ENCODE assay signal across 1 cellular context in genomic region chr7:65872776-65873581, GRCh38.
TF ChIP-seq lines count a peak whose summit lies in the region.

Gene VKORC1L1, plus strand, starts transcription at chr7:65873074. Its CDS starts 298 bp downstream, at chr7:65873372.

TF ChIP-seq in GM12878, 131 proteins besides CTCF, POLR2A, EP300 and RAD21 (continued from another document):
- TF ChIP-seq ESRRA (IDR thresholded peaks at IDR 0.05; ENCODE audit: low read length) (no peak), MEF2A (IDR thresholded peaks at IDR 0.05; ENCODE audit: insufficient read depth, low read depth, low read length) (no peak), LARP7 (IDR thresholded peaks at IDR 0.05) (peak; percentile 41; the same call in 1 of the 2 replicates), PML (IDR thresholded peaks at IDR 0.05; ENCODE audit: low read length) (no peak), USF2 (IDR thresholded peaks at IDR 0.05; ENCODE audit: borderline replicate concordance, low read depth, low read length) (no peak), RELB (IDR thresholded peaks at IDR 0.05; ENCODE audit: low read depth) (no peak), ZZZ3 (IDR thresholded peaks at IDR 0.05; ENCODE audit: control insufficient read depth, insufficient read length, low read depth) (no peak), BRCA1 (IDR thresholded peaks at IDR 0.05; ENCODE audit: low read depth, low read length) (no peak), DPF2 (IDR thresholded peaks at IDR 0.05) (peak; percentile 53; the same call in 1 of the 2 replicates), TAF1 (IDR thresholded peaks at IDR 0.05; ENCODE audit: borderline replicate concordance, low read depth, low read length) (no peak; the same call in 1 of the 2 replicates), KLF5 (IDR thresholded peaks at IDR 0.05; ENCODE audit: partially characterized antibody) (no peak), CHD4 (IDR thresholded peaks at IDR 0.05) (no peak), EZH2 (IDR thresholded peaks at IDR 0.05; ENCODE audit: borderline replicate concordance, control insufficient read depth, low read depth, low read length) (no peak), IKZF2 (IDR thresholded peaks at IDR 0.05) (no peak), MYC (IDR thresholded peaks at IDR 0.05; ENCODE audit: insufficient read depth, insufficient read length, insufficient replicate concordance, low read length, severe bottlenecking) (no peak), POU2F2 (IDR thresholded peaks at IDR 0.05; ENCODE audit: borderline replicate concordance, low read depth, low read length) (no peak), SP1 (IDR thresholded peaks at IDR 0.05; ENCODE audit: low read depth, low read length) (no peak), CREM (IDR thresholded peaks at IDR 0.05; ENCODE audit: low read depth) (no peak), SMARCA5 (IDR thresholded peaks at IDR 0.05) (peak; percentile 55; the same call in 1 of the 2 replicates), E2F8 (IDR thresholded peaks at IDR 0.05; ENCODE audit: low read depth, partially characterized antibody) (no peak), HSF1 (IDR thresholded peaks at IDR 0.05; ENCODE audit: low read depth, low read length) (no peak), JUND (IDR thresholded peaks at IDR 0.05; ENCODE audit: low read depth, low read length) (no peak), NR2F1 (conservative IDR thresholded peaks at IDR 0.05) (no peak), RCOR1 (conservative IDR thresholded peaks at IDR 0.05; ENCODE audit: low read depth, low read length) (no peak), SRF (IDR thresholded peaks at IDR 0.05; ENCODE audit: low read depth in 2 of 2, low read length in 2 of 2) (peak; percentile 64 to 88)
- TF ChIP-seq, protein P1, sequence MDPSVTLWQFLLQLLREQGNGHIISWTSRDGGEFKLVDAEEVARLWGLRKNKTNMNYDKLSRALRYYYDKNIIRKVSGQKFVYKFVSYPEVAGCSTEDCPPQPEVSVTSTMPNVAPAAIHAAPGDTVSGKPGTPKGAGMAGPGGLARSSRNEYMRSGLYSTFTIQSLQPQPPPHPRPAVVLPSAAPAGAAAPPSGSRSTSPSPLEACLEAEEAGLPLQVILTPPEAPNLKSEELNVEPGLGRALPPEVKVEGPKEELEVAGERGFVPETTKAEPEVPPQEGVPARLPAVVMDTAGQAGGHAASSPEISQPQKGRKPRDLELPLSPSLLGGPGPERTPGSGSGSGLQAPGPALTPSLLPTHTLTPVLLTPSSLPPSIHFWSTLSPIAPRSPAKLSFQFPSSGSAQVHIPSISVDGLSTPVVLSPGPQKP (IDR thresholded peaks at IDR 0.05; ENCODE audit: low read depth, low read length) = no peak
- TF ChIP-seq, protein P2, sequence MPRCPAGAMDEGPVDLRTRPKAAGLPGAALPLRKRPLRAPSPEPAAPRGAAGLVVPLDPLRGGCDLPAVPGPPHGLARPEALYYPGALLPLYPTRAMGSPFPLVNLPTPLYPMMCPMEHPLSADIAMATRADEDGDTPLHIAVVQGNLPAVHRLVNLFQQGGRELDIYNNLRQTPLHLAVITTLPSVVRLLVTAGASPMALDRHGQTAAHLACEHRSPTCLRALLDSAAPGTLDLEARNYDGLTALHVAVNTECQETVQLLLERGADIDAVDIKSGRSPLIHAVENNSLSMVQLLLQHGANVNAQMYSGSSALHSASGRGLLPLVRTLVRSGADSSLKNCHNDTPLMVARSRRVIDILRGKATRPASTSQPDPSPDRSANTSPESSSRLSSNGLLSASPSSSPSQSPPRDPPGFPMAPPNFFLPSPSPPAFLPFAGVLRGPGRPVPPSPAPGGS (IDR thresholded peaks at IDR 0.05; ENCODE audit: borderline replicate concordance, insufficient read depth, low read depth, low read length, poor library complexity, severe bottlenecking) = no peak
- TF ChIP-seq, protein P3, sequence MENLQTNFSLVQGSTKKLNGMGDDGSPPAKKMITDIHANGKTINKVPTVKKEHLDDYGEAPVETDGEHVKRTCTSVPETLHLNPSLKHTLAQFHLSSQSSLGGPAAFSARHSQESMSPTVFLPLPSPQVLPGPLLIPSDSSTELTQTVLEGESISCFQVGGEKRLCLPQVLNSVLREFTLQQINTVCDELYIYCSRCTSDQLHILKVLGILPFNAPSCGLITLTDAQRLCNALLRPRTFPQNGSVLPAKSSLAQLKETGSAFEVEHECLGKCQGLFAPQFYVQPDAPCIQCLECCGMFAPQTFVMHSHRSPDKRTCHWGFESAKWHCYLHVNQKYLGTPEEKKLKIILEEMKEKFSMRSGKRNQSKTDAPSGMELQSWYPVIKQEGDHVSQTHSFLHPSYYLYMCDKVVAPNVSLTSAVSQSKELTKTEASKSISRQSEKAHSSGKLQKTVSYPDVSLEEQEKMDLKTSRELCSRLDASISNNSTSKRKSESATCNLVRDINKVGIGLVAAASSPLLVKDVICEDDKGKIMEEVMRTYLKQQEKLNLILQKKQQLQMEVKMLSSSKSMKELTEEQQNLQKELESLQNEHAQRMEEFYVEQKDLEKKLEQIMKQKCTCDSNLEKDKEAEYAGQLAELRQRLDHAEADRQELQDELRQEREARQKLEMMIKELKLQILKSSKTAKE (IDR thresholded peaks at IDR 0.05; ENCODE audit: low read depth, poor library complexity, severe bottlenecking) = no peak
TF ChIP-seq in GM12878: peak in this region for 11.
